14 cellular contexts compared by ENCODE assay signal in the genomic region with DNA sequence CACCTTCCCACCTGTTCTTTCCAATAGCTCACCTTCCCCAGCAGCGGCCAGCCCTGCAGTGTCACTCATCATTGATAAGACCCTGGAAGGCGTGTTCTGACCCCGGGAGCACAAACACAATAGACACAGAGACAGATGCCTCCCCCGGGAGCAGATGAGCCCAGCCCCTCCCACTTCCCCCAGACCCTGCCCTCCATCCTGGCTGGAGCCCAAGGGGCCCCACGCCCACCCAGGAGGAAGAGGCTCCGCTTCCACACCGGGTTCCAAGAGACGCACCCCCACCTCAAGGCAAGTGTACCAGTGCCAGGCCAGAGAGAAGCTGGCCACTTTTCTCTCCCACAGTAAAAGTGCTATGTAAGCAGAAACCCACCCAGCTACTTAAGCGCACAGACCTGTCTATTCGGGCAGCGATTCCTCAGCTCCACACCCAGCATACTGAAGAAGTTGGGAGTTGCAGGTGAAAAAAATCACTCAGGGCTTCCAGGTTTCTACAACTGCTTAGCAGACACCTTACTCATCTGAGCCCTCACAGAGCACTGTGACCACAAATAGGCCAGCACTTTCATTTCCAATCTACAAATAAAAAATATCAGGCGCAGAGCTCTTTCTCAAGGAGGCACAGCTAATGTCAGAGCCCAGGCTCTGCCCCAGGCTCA.
A peak's percentile ranks its signal among the peaks of the same experiment; 100 is the strongest.
DNase-seq lines count a peak whose midpoint lies in the region; ATAC-seq and TF ChIP-seq lines count a peak whose summit lies in the region.
"Had no signal": no experiment of that assay in that cellular context is flagged by ENCODE, and none has a peak within 500 bp of the region (broad histone marks: within the 10 kb centered on the region; RNA-seq: fewer than 3 reads in every experiment).

No MANE protein-coding gene starts in this region.

- H3K9me3 Mint-ChIP-seq in activated T-cell treated with anti-CD3 and anti-CD28 coated beads, Interleukin-2, amount 50 U/mL, for 4 hours: no peaks in the 10 kb centered on the region
- H3K9me3 Mint-ChIP-seq: activated T-helper 1 cell treated with anti-CD3 and anti-CD28 coated beads, Interleukin-12 subunit alpha, Interleukin-12 subunit beta, Interleukin-2, Interleukin-4 antibody, amounts not matched to agents 30 ng/mL and 10 ng/mL and 1 ng/mL, durations not matched to agents 14 hours and 24 hours and 36 hours had no signal

- WGBS in upper lobe of left lung, 2 donors: 46 to 58% methylated on average over 9 to 12 of the region's 12 CpGs

- H3K4me1 ChIP-seq in upper lobe of left lung: peaks cover 23 to 39% (median 33%) of the 10 kb centered on the region in 4 donors

- no peaks in the 10 kb centered on the region for H3K36me3 Mint-ChIP-seq in activated T-cell treated with anti-CD3 and anti-CD28 coated beads, Interleukin-2, amount 50 U/mL, for 4 hours (ENCODE audit: insufficient read depth)

- H3K27me3 Mint-ChIP-seq in activated T-cell treated with anti-CD3 and anti-CD28 coated beads, Interleukin-2, amount 50 U/mL, for 4 hours (ENCODE audit: low read depth): peaks cover 7% of the 10 kb centered on the region

- H3K27me3 ChIP-seq in upper lobe of left lung: no peaks in the 10 kb centered on the region

- no peaks in the 10 kb centered on the region for H3K36me3 ChIP-seq in upper lobe of left lung

- no peaks in the 10 kb centered on the region for H3K4me1 Mint-ChIP-seq in activated T-cell treated with anti-CD3 and anti-CD28 coated beads, Interleukin-2, amount 50 U/mL, for 4 hours (ENCODE audit: low read depth)

- ATAC-seq in upper lobe of left lung (ENCODE audit: low FRiP score in 2 of 2): peak in 1 of 2 donors; percentile 61
- no peak for ATAC-seq in activated T-cell treated with anti-CD3 and anti-CD28 coated beads, Interleukin-2, amount 50 U/mL, for 4 hours
- ATAC-seq: activated CD4-positive, alpha-beta T cell treated with anti-CD3 and anti-CD28 coated beads for 36 hours had no signal

- no peak overlapping the region for H3K4me3 Mint-ChIP-seq in activated T-cell treated with anti-CD3 and anti-CD28 coated beads, Interleukin-2, amount 50 U/mL, for 4 hours
- H3K4me3 Mint-ChIP-seq: activated CD4-positive, alpha-beta T cell treated with anti-CD3 and anti-CD28 coated beads for 36 hours; activated T-helper 1 cell treated with anti-CD3 and anti-CD28 coated beads, Interleukin-12 subunit alpha, Interleukin-12 subunit beta, Interleukin-2, Interleukin-4 antibody, amounts not matched to agents 30 ng/mL and 10 ng/mL and 1 ng/mL, durations not matched to agents 14 hours and 24 hours and 36 hours had no signal

- no peak for TF ChIP-seq EP300 in upper lobe of left lung (IDR thresholded peaks at IDR 0.05)

- peak overlapping the region; percentile 24 to 82 (median 52) for H3K27ac ChIP-seq in upper lobe of left lung

- DNase-seq in NCI-H82 (lab: John Stamatoyannopoulos, UW): peak; percentile 3
- no peak for DNase-seq in NCI-H82 treated with DMSO at 0.1 percent for 48 hours (lab: John Stamatoyannopoulos, UW; ENCODE audit: unreplicated experiment)
- peak; percentile 43 for DNase-seq in ecto neural progenitor cell (ENCODE audit: low spot score)
- DNase-seq in lung microvascular endothelial cell (ENCODE audit: low read depth in 2 of 2): peak; percentile 28 to 43
- peak in 1 of 2 donors; percentile 31 for DNase-seq in upper lobe of left lung
- no peak for DNase-seq in activated CD4-positive, alpha-beta T cell treated with anti-CD3 and anti-CD28 coated beads for 1 hour
- DNase-seq in activated T-cell treated with anti-CD3 and anti-CD28 coated beads, Interleukin-2, amount 50 U/mL, for 4 hours: no peak
- DNase-seq in CD1c-positive myeloid dendritic cell (ENCODE audit: extremely low spot score): no peak
- DNase-seq: activated CD4-positive, alpha-beta T cell treated with anti-CD3 and anti-CD28 coated beads for 36 hours; kidney; MM.1S; NCI-H526; stimulated activated CD4-positive, alpha-beta T cell treated with anti-CD3 and anti-CD28 coated beads, Interleukin-4, amount 100 ng/mL, for 4 hours had no signal

- no peak for TF ChIP-seq CTCF in upper lobe of left lung (IDR thresholded peaks at IDR 0.05)

- H3K9me3 ChIP-seq in upper lobe of left lung: no peaks in the 10 kb centered on the region

- TF ChIP-seq POLR2A in upper lobe of left lung (IDR thresholded peaks at IDR 0.05): no peak

- H3K4me3 ChIP-seq in upper lobe of left lung: no peak overlapping the region

Comparison
In these comparisons a context has a peak if more than half of its experiments do, and no peak if none do; other contexts are left out.
1. DNase-seq: peak in NCI-H82 (single experiment), ecto neural progenitor cell (single experiment) and lung microvascular endothelial cell (2 of 2); none in NCI-H82 treated with DMSO at 0.1 percent for 48 hours (single experiment), activated CD4-positive, alpha-beta T cell treated with anti-CD3 and anti-CD28 coated beads for 1 hour (single experiment), activated T-cell treated with anti-CD3 and anti-CD28 coated beads, Interleukin-2, amount 50 U/mL, for 4 hours (single experiment) and CD1c-positive myeloid dendritic cell (single experiment).